In the genomic region with DNA sequence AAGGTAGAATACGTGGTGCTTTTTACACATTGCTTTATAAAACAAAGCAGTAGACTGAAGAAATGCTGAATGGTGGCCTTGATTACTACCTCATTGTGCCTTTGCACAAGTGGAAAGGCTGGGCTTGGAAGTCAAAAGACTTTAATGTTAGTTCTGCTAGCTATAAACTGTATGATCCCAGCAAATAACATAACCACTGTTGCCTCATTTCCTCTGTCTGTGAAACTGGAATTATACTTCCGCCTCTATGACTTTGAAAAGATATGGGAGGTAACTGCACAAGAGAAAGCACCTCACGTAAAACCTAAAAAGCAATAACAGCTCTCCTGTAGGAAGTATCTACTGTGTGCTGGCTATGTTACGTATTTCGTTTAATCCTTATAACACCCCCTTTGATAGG, we compare ENCODE assay signal across 15 cellular contexts. TPM values are rescaled to one million over a fixed set of nuclear protein-coding genes. Genes with fewer than 3 reads are reported as not detected.
DNase-seq lines count a peak whose midpoint lies in the region; ATAC-seq and TF ChIP-seq lines count a peak whose summit lies in the region.
"Had no signal": no experiment of that assay in that cellular context is flagged by ENCODE, and none has a peak within 500 bp of the region (broad histone marks: within the 10 kb centered on the region; RNA-seq: fewer than 3 reads in every experiment).

No MANE protein-coding gene starts in this region.

- peaks cover 8% of the 10 kb centered on the region for H3K9me3 Mint-ChIP-seq in Caco-2 (ENCODE audit: unreplicated experiment)
- H3K9me3 Mint-ChIP-seq in dendritic cell treated with granulocyte-macrophage colony-stimulating factor and Interleukin-4, amounts not matched to agents 40 ng/mL and 50 ng/mL, for 4 days: no peaks in the 10 kb centered on the region

- peak overlapping the region; percentile 45 for H3K9ac ChIP-seq in mucosa of stomach (ENCODE audit: low read length)

- H3K9me3 ChIP-seq in Caco-2 (no peaks in the 10 kb centered on the region), mucosa of stomach (ENCODE audit: control insufficient read depth, low read length) (no peaks in the 10 kb centered on the region)
- H3K9me3 ChIP-seq: MG63, SJSA1 had no signal

- no peak for ATAC-seq in GM18520 (IDR thresholded peaks at IDR 0.05; ENCODE audit: unreplicated experiment)
- ATAC-seq: activated T-helper 17 cell treated with anti-CD3 and anti-CD28 coated beads, Interleukin-2, amount 50 U/mL, for 72 hours had no signal

- H3K27ac Mint-ChIP-seq in Caco-2 (ENCODE audit: unreplicated experiment): no peak overlapping the region
- peak overlapping the region; percentile 60 for H3K27ac Mint-ChIP-seq in dendritic cell treated with granulocyte-macrophage colony-stimulating factor and Interleukin-4, amounts not matched to agents 40 ng/mL and 50 ng/mL, for 4 days
- H3K27ac Mint-ChIP-seq: activated T-helper 17 cell treated with anti-CD3 and anti-CD28 coated beads, Interleukin-2, amount 50 U/mL, for 72 hours had no signal

- no TSS peak for BruUV-seq in Caco-2 (replicated peaks; lab: Mats Ljungman, UMichigan)

- POLR2A ChIA-PET in Caco-2 (lab: Charles Lee): no interaction called here

- peaks cover 42% of the 10 kb centered on the region for H3K4me1 Mint-ChIP-seq in Caco-2 (ENCODE audit: low read depth, unreplicated experiment)
- peaks cover 41% of the 10 kb centered on the region for H3K4me1 Mint-ChIP-seq in dendritic cell treated with granulocyte-macrophage colony-stimulating factor and Interleukin-4, amounts not matched to agents 40 ng/mL and 50 ng/mL, for 4 days (ENCODE audit: low read depth)
- H3K4me1 Mint-ChIP-seq: activated T-helper 17 cell treated with anti-CD3 and anti-CD28 coated beads, Interleukin-2, amount 50 U/mL, for 72 hours had no signal

- H3K4me1 ChIP-seq in Caco-2 (peaks cover 14% of the 10 kb centered on the region), mucosa of stomach (ENCODE audit: control insufficient read depth, insufficient read depth, low read length) (peaks cover 31% of the 10 kb centered on the region)

- H3K27me3 ChIP-seq in Caco-2 (replicated peaks; ENCODE audit: control insufficient read depth, insufficient read depth, low read length): no peaks in the 10 kb centered on the region
- H3K27me3 ChIP-seq in mucosa of stomach (ENCODE audit: control insufficient read depth, insufficient read depth, low read length): no peaks in the 10 kb centered on the region
- H3K27me3 ChIP-seq: MG63, SJSA1 had no signal

- H3K36me3 ChIP-seq in Caco-2 (ENCODE audit: control insufficient read depth, insufficient read depth, low read length) (no peaks in the 10 kb centered on the region), mucosa of stomach (ENCODE audit: control insufficient read depth, insufficient read depth, low read length) (no peaks in the 10 kb centered on the region)
- H3K36me3 ChIP-seq: MG63, SJSA1 had no signal

- H3K4me3 ChIP-seq in Caco-2 (ENCODE audit: low read depth, low read length): no peak overlapping the region
- H3K4me3 ChIP-seq in mucosa of stomach (ENCODE audit: low read length): no peak overlapping the region
- H3K4me3 ChIP-seq: MG63, SJSA1 had no signal

- peak overlapping the region; percentile 69 for H3K4me3 Mint-ChIP-seq in Caco-2 (ENCODE audit: unreplicated experiment)
- H3K4me3 Mint-ChIP-seq in dendritic cell treated with granulocyte-macrophage colony-stimulating factor and Interleukin-4, amounts not matched to agents 40 ng/mL and 50 ng/mL, for 4 days: peak overlapping the region; percentile 59
- H3K4me3 Mint-ChIP-seq: activated T-helper 17 cell treated with anti-CD3 and anti-CD28 coated beads, Interleukin-2, amount 50 U/mL, for 72 hours had no signal

- CTCF ChIA-PET in Caco-2 (lab: Charles Lee): no interaction called here

- DNase-seq in Caco-2 (no peak), NOMO-1 (lab: John Stamatoyannopoulos, UW; ENCODE audit: unreplicated experiment in 2 of 2) (peak; percentile 29 to 81), RKO (ENCODE audit: low spot score) (no peak), NCI-H2196 treated with DMSO at 0.1 percent for 48 hours (lab: John Stamatoyannopoulos, UW; ENCODE audit: unreplicated experiment) (no peak), foreskin melanocyte (no peak)
- DNase-seq: activated CD4-positive, alpha-beta T cell treated with anti-CD3 and anti-CD28 coated beads, Interleukin-2, amount 50 U/mL, for 48 hours; MG63; NCI-H2107; occipital lobe; stimulated activated CD4-positive, alpha-beta T cell treated with anti-CD3 and anti-CD28 coated beads, Interleukin-12 subunit alpha, Interleukin-12 subunit beta, amount 100 ng/mL, for 4 hours had no signal

- no peaks in the 10 kb centered on the region for H3K27me3 Mint-ChIP-seq in Caco-2 (ENCODE audit: insufficient read depth, unreplicated experiment)
- no peaks in the 10 kb centered on the region for H3K27me3 Mint-ChIP-seq in dendritic cell treated with granulocyte-macrophage colony-stimulating factor and Interleukin-4, amounts not matched to agents 40 ng/mL and 50 ng/mL, for 4 days
- H3K27me3 Mint-ChIP-seq: activated T-helper 17 cell treated with anti-CD3 and anti-CD28 coated beads, Interleukin-2, amount 50 U/mL, for 72 hours had no signal

- H3K36me3 Mint-ChIP-seq in Caco-2 (ENCODE audit: insufficient read depth, unreplicated experiment): no peaks in the 10 kb centered on the region
- no peaks in the 10 kb centered on the region for H3K36me3 Mint-ChIP-seq in dendritic cell treated with granulocyte-macrophage colony-stimulating factor and Interleukin-4, amounts not matched to agents 40 ng/mL and 50 ng/mL, for 4 days (ENCODE audit: low read depth)

- no peak for TF ChIP-seq CTCF in Caco-2 (IDR thresholded peaks at IDR 0.05; ENCODE audit: insufficient read depth in 1 of 2, low read depth in 1 of 2, low read length in 1 of 2, severe bottlenecking in 1 of 2, unreplicated experiment in 1 of 2)

- intact Hi-C loops in Caco-2 (cut with micrococcal nuclease; ENCODE audit: unreplicated experiment): loop anchor here (2.0 to 10.0 kb wide), 4 partner anchors 56 to 306 kb away; no protein-coding TSS in a partner anchor
- intact Hi-C loops in dendritic cell treated with granulocyte-macrophage colony-stimulating factor and Interleukin-4, amounts not matched to agents 40 ng/mL and 50 ng/mL, for 4 days (cut with micrococcal nuclease): loop anchor here (2.0 kb wide), 1 partner anchor 105 kb away; no protein-coding TSS in a partner anchor

RNA-seq across cellular contexts. Expression of a gene that starts 43.4 kb away (rescaled TPM):
- 0.11 TPM in 1 of 2 replicates, not detected in the other for total RNA-seq in Caco-2 (2022)
- total RNA-seq: activated T-helper 17 cell treated with anti-CD3 and anti-CD28 coated beads, Interleukin-2, amount 50 U/mL, for 72 hours; occipital lobe; SJSA1 had no signal

Comparison
In these comparisons a context has a peak if more than half of its experiments do, and no peak if none do; other contexts are left out.
1. DNase-seq: peak in NOMO-1 (2 of 2); none in Caco-2 (0 of 2), RKO (single experiment), NCI-H2196 treated with DMSO at 0.1 percent for 48 hours (single experiment) and foreskin melanocyte (single experiment).